ENCODE assay signal across 1 cellular context in the genomic region with DNA sequence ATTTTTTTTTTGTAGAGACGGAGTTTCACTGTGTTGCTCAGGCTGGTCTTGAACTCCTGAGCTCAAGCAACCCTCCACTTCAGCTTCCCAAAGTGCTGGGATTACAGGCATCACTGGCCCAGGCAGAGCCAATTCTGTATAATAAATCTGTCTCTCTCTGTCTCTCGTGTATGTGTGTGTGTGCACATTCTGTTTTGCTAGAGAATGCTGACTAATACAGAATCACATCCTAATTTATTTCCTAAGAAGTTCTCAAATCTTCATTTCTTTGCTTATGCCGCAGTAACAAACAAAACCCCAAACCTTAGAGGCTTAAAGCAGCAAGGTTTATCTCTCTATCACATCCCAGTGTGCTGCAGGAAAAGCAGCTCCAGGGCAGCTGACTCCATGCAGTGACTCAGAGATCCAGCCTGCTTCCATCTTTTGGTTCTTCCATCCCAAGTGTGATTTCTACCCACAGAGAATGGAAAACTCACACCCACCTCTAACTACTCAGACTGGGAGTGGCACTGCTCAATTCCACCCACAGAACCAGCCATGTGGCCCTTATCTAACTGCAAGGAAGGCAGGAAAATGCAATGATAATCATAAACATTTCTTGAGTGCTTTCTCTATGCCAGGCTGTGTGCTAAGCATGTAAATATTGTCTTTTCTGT.
TF ChIP-seq lines count a peak whose summit lies in the region.

No MANE protein-coding gene starts in this region.

TF ChIP-seq in WTC11, 78 proteins besides CTCF, POLR2A, EP300 and RAD21:
- no peak for TF ChIP-seq NFATC4 (CRISPR knock-in tag; IDR thresholded peaks at IDR 0.05)
- no peak for TF ChIP-seq FOXP1 (CRISPR knock-in tag; IDR thresholded peaks at IDR 0.05; ENCODE audit: borderline replicate concordance)
- TF ChIP-seq, protein P1, sequence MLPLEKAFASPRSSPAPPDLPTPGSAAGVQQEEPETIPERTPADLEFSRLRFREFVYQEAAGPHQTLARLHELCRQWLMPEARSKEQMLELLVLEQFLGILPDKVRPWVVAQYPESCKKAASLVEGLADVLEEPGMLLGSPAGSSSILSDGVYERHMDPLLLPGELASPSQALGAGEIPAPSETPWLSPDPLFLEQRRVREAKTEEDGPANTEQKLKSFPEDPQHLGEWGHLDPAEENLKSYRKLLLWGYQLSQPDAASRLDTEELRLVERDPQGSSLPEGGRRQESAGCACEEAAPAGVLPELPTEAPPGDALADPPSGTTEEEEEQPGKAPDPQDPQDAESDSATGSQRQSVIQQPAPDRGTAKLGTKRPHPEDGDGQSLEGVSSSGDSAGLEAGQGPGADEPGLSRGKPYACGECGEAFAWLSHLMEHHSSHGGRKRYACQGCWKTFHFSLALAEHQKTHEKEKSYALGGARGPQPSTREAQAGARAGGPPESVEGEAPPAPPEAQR (CRISPR knock-in tag; IDR thresholded peaks at IDR 0.05) = no peak
- no peak for TF ChIP-seq MYBL2 (CRISPR knock-in tag; IDR thresholded peaks at IDR 0.05)
- no peak for TF ChIP-seq NFYB (CRISPR knock-in tag; conservative IDR thresholded peaks at IDR 0.05; ENCODE audit: low read depth)
- TF ChIP-seq CBFB (CRISPR knock-in tag; IDR thresholded peaks at IDR 0.05; ENCODE audit: low read depth) = no peak
- TF ChIP-seq, protein P2, sequence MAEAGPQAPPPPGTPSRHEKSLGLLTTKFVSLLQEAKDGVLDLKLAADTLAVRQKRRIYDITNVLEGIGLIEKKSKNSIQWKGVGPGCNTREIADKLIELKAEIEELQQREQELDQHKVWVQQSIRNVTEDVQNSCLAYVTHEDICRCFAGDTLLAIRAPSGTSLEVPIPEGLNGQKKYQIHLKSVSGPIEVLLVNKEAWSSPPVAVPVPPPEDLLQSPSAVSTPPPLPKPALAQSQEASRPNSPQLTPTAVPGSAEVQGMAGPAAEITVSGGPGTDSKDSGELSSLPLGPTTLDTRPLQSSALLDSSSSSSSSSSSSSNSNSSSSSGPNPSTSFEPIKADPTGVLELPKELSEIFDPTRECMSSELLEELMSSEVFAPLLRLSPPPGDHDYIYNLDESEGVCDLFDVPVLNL (CRISPR knock-in tag; IDR thresholded peaks at IDR 0.05; ENCODE audit: borderline replicate concordance, low read depth) = no peak
TF ChIP-seq in WTC11: peak in this region for 0.
